In the genomic region with DNA sequence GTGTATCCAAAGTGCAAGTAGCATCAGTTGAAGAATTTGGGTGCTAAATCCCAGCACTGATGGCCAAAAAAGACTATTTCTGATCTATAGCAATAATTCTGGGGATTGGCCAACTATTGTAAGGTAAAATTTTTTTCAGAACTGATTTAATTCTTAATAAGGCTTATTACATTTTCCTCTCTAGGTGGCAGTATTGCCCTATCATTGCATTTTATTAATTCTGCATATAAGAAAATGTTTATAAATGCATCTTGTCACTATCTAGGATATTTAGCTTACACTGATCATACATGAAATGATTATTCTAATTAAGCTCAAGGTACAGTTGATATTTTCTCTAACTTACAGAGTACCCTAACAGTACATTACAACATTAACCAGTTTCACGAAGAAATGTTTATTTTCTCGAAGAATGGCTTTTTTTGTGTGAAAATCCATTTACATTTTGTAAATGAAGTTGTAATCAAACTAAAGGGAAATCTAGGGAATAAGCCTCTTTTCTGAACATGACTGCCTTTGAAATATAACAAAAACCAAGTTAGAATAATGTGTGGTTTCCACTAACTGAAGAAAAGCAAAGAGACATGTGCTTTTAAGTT, we compare ENCODE assay signal across 9 cellular contexts. TPM values are rescaled to one million over a fixed set of nuclear protein-coding genes. Genes with fewer than 3 reads are reported as not detected.
A peak's percentile ranks its signal among the peaks of the same experiment; 100 is the strongest.
DNase-seq lines count a peak whose midpoint lies in the region; ATAC-seq and TF ChIP-seq lines count a peak whose summit lies in the region.
"Had no signal": no experiment of that assay in that cellular context is flagged by ENCODE, and none has a peak within 500 bp of the region (broad histone marks: within the 10 kb centered on the region; RNA-seq: fewer than 3 reads in every experiment).

No MANE protein-coding gene starts in this region.

- H3K4me1 Mint-ChIP-seq in activated CD8-positive, alpha-beta T cell treated with anti-CD3 and anti-CD28 coated beads for 36 hours (ENCODE audit: low read depth): no peaks in the 10 kb centered on the region
- H3K4me1 Mint-ChIP-seq in activated CD8-positive, alpha-beta T cell treated with anti-CD3 and anti-CD28 coated beads, Interleukin-2, amount 10 ng/mL, durations not matched to agents 7 days and 5 days (ENCODE audit: low read depth): no peaks in the 10 kb centered on the region
- H3K4me1 Mint-ChIP-seq in neural crest cell: no peaks in the 10 kb centered on the region

- TF ChIP-seq CTCF in activated CD8-positive, alpha-beta T cell treated with anti-CD3 and anti-CD28 coated beads for 36 hours (IDR thresholded peaks at IDR 0.05): peak; percentile 68
- TF ChIP-seq CTCF in choroid plexus epithelial cell (conservative IDR thresholded peaks at IDR 0.05; ENCODE audit: low read depth, low read length) (peak; percentile 63), neural crest cell (conservative IDR thresholded peaks at IDR 0.05) (peak; percentile 77)

- CTCF ChIA-PET in activated CD8-positive, alpha-beta T cell treated with anti-CD3 and anti-CD28 coated beads for 36 hours (lab: Charles Lee): interaction anchor here (0.6 to 2.7 kb wide), 11 partner anchors 11 to 334 kb away, joined by 3 to 14 read pairs (median 4); no protein-coding TSS in a partner anchor
- CTCF ChIA-PET in activated CD8-positive, alpha-beta T cell treated with anti-CD3 and anti-CD28 coated beads, Interleukin-2, amount 10 ng/mL, durations not matched to agents 7 days and 5 days (lab: Charles Lee): interaction anchor here (0.7 to 4.4 kb wide), 16 partner anchors 8 to 423 kb away, joined by 3 to 23 read pairs (median 4); no protein-coding TSS in a partner anchor

- H3K9me3 ChIP-seq in effector memory CD4-positive, alpha-beta T cell (ENCODE audit: control insufficient read depth, low read length): no peaks in the 10 kb centered on the region

- no peaks in the 10 kb centered on the region for H3K27me3 ChIP-seq in effector memory CD4-positive, alpha-beta T cell (replicated peaks; ENCODE audit: control insufficient read depth, insufficient read depth, low read length, poor library complexity, severe bottlenecking)

- no peak for ATAC-seq in activated CD8-positive, alpha-beta T cell treated with anti-CD3 and anti-CD28 coated beads for 36 hours
- ATAC-seq in activated CD8-positive, alpha-beta T cell treated with anti-CD3 and anti-CD28 coated beads, Interleukin-2, amount 10 ng/mL, durations not matched to agents 7 days and 5 days: no peak
- ATAC-seq in HG02938 (IDR thresholded peaks at IDR 0.05; ENCODE audit: unreplicated experiment) (no peak), HG02610 (IDR thresholded peaks at IDR 0.05; ENCODE audit: unreplicated experiment) (no peak)

- H3K4me1 ChIP-seq in effector memory CD4-positive, alpha-beta T cell (ENCODE audit: control insufficient read depth, insufficient read depth, low read length, poor library complexity, severe bottlenecking): no peaks in the 10 kb centered on the region

- no peak overlapping the region for H3K27ac ChIP-seq in effector memory CD4-positive, alpha-beta T cell (ENCODE audit: insufficient read depth, low read length, poor library complexity, severe bottlenecking)

- intact Hi-C loops in activated CD8-positive, alpha-beta T cell treated with anti-CD3 and anti-CD28 coated beads for 36 hours (cut with micrococcal nuclease): no loop called here

- no peaks in the 10 kb centered on the region for H3K36me3 ChIP-seq in effector memory CD4-positive, alpha-beta T cell (ENCODE audit: control insufficient read depth, insufficient read depth, low read length)

- no peaks in the 10 kb centered on the region for H3K9me3 Mint-ChIP-seq in activated CD8-positive, alpha-beta T cell treated with anti-CD3 and anti-CD28 coated beads for 36 hours
- H3K9me3 Mint-ChIP-seq in activated CD8-positive, alpha-beta T cell treated with anti-CD3 and anti-CD28 coated beads, Interleukin-2, amount 10 ng/mL, durations not matched to agents 7 days and 5 days (ENCODE audit: insufficient read depth): no peaks in the 10 kb centered on the region
- no peaks in the 10 kb centered on the region for H3K9me3 Mint-ChIP-seq in neural crest cell

- no peaks in the 10 kb centered on the region for H3K27me3 Mint-ChIP-seq in activated CD8-positive, alpha-beta T cell treated with anti-CD3 and anti-CD28 coated beads for 36 hours
- no peaks in the 10 kb centered on the region for H3K27me3 Mint-ChIP-seq in activated CD8-positive, alpha-beta T cell treated with anti-CD3 and anti-CD28 coated beads, Interleukin-2, amount 10 ng/mL, durations not matched to agents 7 days and 5 days (ENCODE audit: low read depth)
- no peaks in the 10 kb centered on the region for H3K27me3 Mint-ChIP-seq in neural crest cell (ENCODE audit: low read depth)
- H3K27me3 Mint-ChIP-seq: activated naive CD8-positive, alpha-beta T cell had no signal

- H3K36me3 Mint-ChIP-seq in activated CD8-positive, alpha-beta T cell treated with anti-CD3 and anti-CD28 coated beads for 36 hours (ENCODE audit: low read depth): peaks cover 2% of the 10 kb centered on the region
- peaks cover 8% of the 10 kb centered on the region for H3K36me3 Mint-ChIP-seq in activated CD8-positive, alpha-beta T cell treated with anti-CD3 and anti-CD28 coated beads, Interleukin-2, amount 10 ng/mL, durations not matched to agents 7 days and 5 days (ENCODE audit: low read depth)
- H3K36me3 Mint-ChIP-seq in neural crest cell (ENCODE audit: low read depth): no peaks in the 10 kb centered on the region

- H3K4me3 Mint-ChIP-seq in activated CD8-positive, alpha-beta T cell treated with anti-CD3 and anti-CD28 coated beads for 36 hours: no peak overlapping the region
- no peak overlapping the region for H3K4me3 Mint-ChIP-seq in activated CD8-positive, alpha-beta T cell treated with anti-CD3 and anti-CD28 coated beads, Interleukin-2, amount 10 ng/mL, durations not matched to agents 7 days and 5 days
- H3K4me3 Mint-ChIP-seq in neural crest cell: no peak overlapping the region
- H3K4me3 Mint-ChIP-seq: activated naive CD8-positive, alpha-beta T cell had no signal

- POLR2A ChIA-PET in activated CD8-positive, alpha-beta T cell treated with anti-CD3 and anti-CD28 coated beads for 36 hours (lab: Charles Lee): no interaction called here
- POLR2A ChIA-PET in activated CD8-positive, alpha-beta T cell treated with anti-CD3 and anti-CD28 coated beads, Interleukin-2, amount 10 ng/mL, durations not matched to agents 7 days and 5 days (lab: Charles Lee): no interaction called here

- no peak overlapping the region for H3K27ac Mint-ChIP-seq in activated CD8-positive, alpha-beta T cell treated with anti-CD3 and anti-CD28 coated beads for 36 hours
- no peak overlapping the region for H3K27ac Mint-ChIP-seq in activated CD8-positive, alpha-beta T cell treated with anti-CD3 and anti-CD28 coated beads, Interleukin-2, amount 10 ng/mL, durations not matched to agents 7 days and 5 days
- no peak overlapping the region for H3K27ac Mint-ChIP-seq in neural crest cell (ENCODE audit: unreplicated experiment)
- H3K27ac Mint-ChIP-seq: activated naive CD8-positive, alpha-beta T cell had no signal

- no peak overlapping the region for H3K4me3 ChIP-seq in choroid plexus epithelial cell (ENCODE audit: low read depth, low read length)
- no peak overlapping the region for H3K4me3 ChIP-seq in effector memory CD4-positive, alpha-beta T cell (ENCODE audit: insufficient read depth, low read depth, low read length, poor library complexity, severe bottlenecking)

- no peak for DNase-seq in activated CD8-positive, alpha-beta T cell treated with anti-CD3 and anti-CD28 coated beads for 36 hours
- no peak for DNase-seq in activated CD8-positive, alpha-beta T cell treated with anti-CD3 and anti-CD28 coated beads, Interleukin-2, amount 10 ng/mL, durations not matched to agents 7 days and 5 days
- peak; percentile 78 for DNase-seq in NCI-H2227 treated with DMSO at 0.1 percent for 48 hours (lab: John Stamatoyannopoulos, UW)
- peak; percentile 75 for DNase-seq in choroid plexus epithelial cell (ENCODE audit: low read depth)
- no peak for DNase-seq in neural crest cell (ENCODE audit: low read depth, low spot score)
- DNase-seq in effector memory CD4-positive, alpha-beta T cell: no peak

RNA-seq across cellular contexts. Expression of gene TTN, which starts 11.0 kb away (rescaled TPM):
- total RNA-seq in activated CD8-positive, alpha-beta T cell treated with anti-CD3 and anti-CD28 coated beads for 36 hours: 1 to 10 TPM; 2.8 to 4.3 TPM
- 10 to 100 TPM; 11.4 to 12.8 TPM for total RNA-seq in activated CD8-positive, alpha-beta T cell treated with anti-CD3 and anti-CD28 coated beads, Interleukin-2, amount 10 ng/mL, durations not matched to agents 7 days and 5 days
- total RNA-seq in neural crest cell: under 0.01 TPM in 2 replicates

Comparison
In these comparisons a context has a peak if more than half of its experiments do, and no peak if none do; other contexts are left out.
1. DNase-seq: peak in NCI-H2227 treated with DMSO at 0.1 percent for 48 hours (single experiment) and choroid plexus epithelial cell (single experiment); none in activated CD8-positive, alpha-beta T cell treated with anti-CD3 and anti-CD28 coated beads for 36 hours (single experiment), activated CD8-positive, alpha-beta T cell treated with anti-CD3 and anti-CD28 coated beads, Interleukin-2, amount 10 ng/mL, durations not matched to agents 7 days and 5 days (single experiment), neural crest cell (single experiment) and effector memory CD4-positive, alpha-beta T cell (0 of 3).
2. Peak in every context shown above with its lines, with median percentiles within 50 percentile points of each other: CTCF ChIP-seq.